In the genomic region with DNA sequence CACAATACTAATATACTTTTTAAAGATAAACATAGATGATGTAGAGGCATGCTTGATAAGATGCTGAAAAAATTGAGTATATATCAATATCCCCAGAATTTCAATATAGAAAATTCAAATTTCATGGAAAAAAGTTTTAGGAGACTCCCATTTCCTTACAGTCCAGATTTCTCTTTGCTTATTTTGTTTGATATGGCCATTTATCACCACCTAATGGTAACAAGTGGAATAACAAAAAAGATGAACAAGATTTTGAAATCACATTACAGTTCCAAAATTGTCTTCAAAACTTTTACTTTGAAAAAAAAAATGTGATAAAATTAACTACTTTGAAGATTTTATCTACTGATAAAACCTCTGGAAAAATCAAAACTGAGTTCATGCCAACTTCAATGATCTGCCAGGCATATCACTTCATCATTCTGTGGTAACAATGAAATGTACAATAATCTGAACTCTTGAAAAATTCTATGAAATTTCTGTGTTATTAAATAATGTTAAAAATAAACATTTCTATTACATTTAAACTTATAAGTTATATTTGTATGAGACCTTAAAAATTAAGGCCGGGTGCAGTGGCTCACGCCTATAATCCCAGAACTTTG, we compare ENCODE assay signal across 8 cellular contexts. TPM values are rescaled to one million over a fixed set of nuclear protein-coding genes. Genes with fewer than 3 reads are reported as not detected.
DNase-seq lines count a peak whose midpoint lies in the region; ATAC-seq, FAIRE-seq and TF ChIP-seq lines count a peak whose summit lies in the region.

No MANE protein-coding gene starts in this region.

- no peak for TF ChIP-seq CTCF in astrocyte of the cerebellum (IDR thresholded peaks at IDR 0.05; ENCODE audit: low read depth, low read length, missing control alignments)

- H3K9ac ChIP-seq in Karpas-422 (ENCODE audit: low read length), result no peak overlapping the region

- ATAC-seq in HG02870 (IDR thresholded peaks at IDR 0.05; ENCODE audit: unreplicated experiment) (no peak), GM18870 (IDR thresholded peaks at IDR 0.05; ENCODE audit: unreplicated experiment) (no peak)

- FAIRE-seq in islet of Langerhans (lab: Jason Lieb, UNC), result peak; percentile 99

- DNase-seq in DMS 273 treated with DMSO at 0.1 percent for 48 hours (lab: John Stamatoyannopoulos, UW) (peak; percentile 3), Karpas-422 (peak; percentile 60), astrocyte of the cerebellum (ENCODE audit: low read depth) (peak; percentile 36)
- no peak for DNase-seq in effector CD8-positive, alpha-beta T cell (lab: John Stamatoyannopoulos, UW)
- DNase-seq in stimulated activated CD4-positive, alpha-beta T cell treated with anti-CD3 and anti-CD28 coated beads, Interleukin-1b, Interleukin-23, amount 100 ng/mL, for 48 hours, result no peak

- in situ Hi-C loops in astrocyte of the cerebellum (cut with HindIII; ENCODE audit: low sequenced_read_pairs), result loop anchor here (25.0 kb wide), 1 partner anchor 409 kb away; no protein-coding TSS in a partner anchor

- H3K4me3 ChIP-seq in Karpas-422 (ENCODE audit: low read length) (no peak overlapping the region), astrocyte of the cerebellum (ENCODE audit: low read depth, low read length) (no peak overlapping the region)

- H4K20me1 ChIP-seq in Karpas-422 (ENCODE audit: insufficient read depth, low read depth, low read length), result peaks cover 2% of the 10 kb centered on the region; the same call in 1 of the 2 replicates

- H3K4me2 ChIP-seq in Karpas-422 (ENCODE audit: low read depth, low read length, poor library complexity, severe bottlenecking), result no peak overlapping the region

- no peaks in the 10 kb centered on the region for H3K9me2 ChIP-seq in Karpas-422 (replicated peaks; ENCODE audit: insufficient read depth, low read length)

- no peaks in the 10 kb centered on the region for H3K27me3 ChIP-seq in Karpas-422 (ENCODE audit: low read length)

- H3K36me3 ChIP-seq in Karpas-422 (ENCODE audit: insufficient read depth, low read length), result no peaks in the 10 kb centered on the region

- no peaks in the 10 kb centered on the region for H3K9me3 ChIP-seq in Karpas-422 (ENCODE audit: low read length)

- no peak overlapping the region for H2AFZ ChIP-seq in Karpas-422 (ENCODE audit: low read length)

- H3K4me1 ChIP-seq in Karpas-422 (ENCODE audit: low read length), result peaks cover 11% of the 10 kb centered on the region

- H3K27ac ChIP-seq in Karpas-422 (ENCODE audit: low read length), result no peak overlapping the region

- H3K79me2 ChIP-seq in Karpas-422 (ENCODE audit: low read length), result no peaks in the 10 kb centered on the region

RNA-seq across cellular contexts. Expression of a gene that starts 17.5 kb away (rescaled TPM):
- total RNA-seq in Karpas-422 (2014; rRNA removed; shearing (Covaris generic); ENCODE audit: low replicate concordance), result 10.2 and 10.5 TPM in 2 replicates

RNA-seq across cellular contexts. Expression of a gene that starts 25.6 kb away (rescaled TPM):
- total RNA-seq in Karpas-422 (2014; rRNA removed; shearing (Covaris generic); ENCODE audit: low replicate concordance), result not detected in 2 replicates

Comparison
In these comparisons a context has a peak if more than half of its experiments do, and no peak if none do; other contexts are left out.
1. DNase-seq: peak in DMS 273 treated with DMSO at 0.1 percent for 48 hours (single experiment), Karpas-422 (single experiment) and astrocyte of the cerebellum (single experiment); none in effector CD8-positive, alpha-beta T cell (single experiment) and stimulated activated CD4-positive, alpha-beta T cell treated with anti-CD3 and anti-CD28 coated beads, Interleukin-1b, Interleukin-23, amount 100 ng/mL, for 48 hours (single experiment).